Comparison of ENCODE assay signal across 8 cellular contexts in the genomic region with DNA sequence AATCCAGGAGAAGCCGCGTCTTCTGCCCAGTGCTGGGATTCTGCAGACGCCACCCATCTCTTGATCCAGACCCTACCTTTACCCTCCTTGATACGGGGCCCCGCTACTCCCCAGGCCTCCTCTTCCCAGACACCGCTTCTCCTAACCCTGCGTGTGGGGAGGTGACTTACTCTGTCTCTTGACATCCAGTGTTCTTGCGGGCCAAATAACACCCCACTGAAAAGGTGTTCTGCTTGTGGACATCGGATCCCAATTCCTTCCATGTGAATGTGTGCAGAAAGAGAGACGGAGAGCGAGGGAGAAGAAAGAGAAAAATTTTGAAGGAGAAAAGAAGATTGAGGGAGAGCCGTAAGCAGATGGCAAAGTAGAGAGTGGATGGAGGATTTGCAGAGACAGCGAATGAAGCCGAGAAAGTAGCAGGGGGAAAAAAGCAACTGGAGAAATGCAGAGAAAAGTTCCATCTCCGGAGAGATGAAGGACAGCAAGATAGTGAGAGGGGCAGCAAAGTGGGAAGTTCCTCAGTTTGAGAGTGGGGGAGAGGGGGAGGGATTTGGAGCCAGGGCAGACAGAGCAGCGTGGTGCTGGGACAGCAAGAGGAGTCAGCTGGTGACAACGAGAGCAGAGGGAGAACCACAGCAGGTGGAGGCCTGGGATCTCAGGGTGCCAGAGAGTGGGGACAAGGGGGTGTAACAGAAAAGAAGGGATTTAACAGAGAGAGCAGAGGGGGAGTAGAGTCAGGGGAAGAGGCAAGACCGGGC. TPM values are rescaled to one million over a fixed set of nuclear protein-coding genes. Genes with fewer than 3 reads are reported as not detected.
DNase-seq lines count a peak whose midpoint lies in the region; ATAC-seq and TF ChIP-seq lines count a peak whose summit lies in the region.

No MANE protein-coding gene starts in this region.

- H3K4me3 ChIP-seq in Caco-2 (ENCODE audit: low read depth, low read length) (peak overlapping the region; percentile 89), HEK293 (ENCODE audit: low read depth, low read length) (peak overlapping the region; percentile 100), right cardiac atrium (ENCODE audit: low read length) (peak overlapping the region; percentile 93), skeletal muscle satellite cell (ENCODE audit: low read length) (peak overlapping the region; percentile 91)

- H3K9ac ChIP-seq in skeletal muscle satellite cell (ENCODE audit: low read depth, low read length): peak overlapping the region; percentile 95

- H3K27me3 Mint-ChIP-seq in Caco-2 (ENCODE audit: insufficient read depth, unreplicated experiment): no peaks in the 10 kb centered on the region
- no peaks in the 10 kb centered on the region for H3K27me3 Mint-ChIP-seq in WTC11 (ENCODE audit: low read depth)

- H3K4me2 ChIP-seq in skeletal muscle satellite cell (ENCODE audit: low read length): peak overlapping the region; percentile 90

- H3K27me3 ChIP-seq in Caco-2 (replicated peaks; ENCODE audit: control insufficient read depth, insufficient read depth, low read length) (no peaks in the 10 kb centered on the region), right cardiac atrium (ENCODE audit: control insufficient read depth, insufficient read depth) (no peaks in the 10 kb centered on the region), skeletal muscle satellite cell (ENCODE audit: control insufficient read depth, insufficient read depth, low read length) (no peaks in the 10 kb centered on the region)

- H3K4me3 Mint-ChIP-seq in Caco-2 (ENCODE audit: unreplicated experiment) (peak overlapping the region; percentile 89), WTC11 (peak overlapping the region; percentile 89)

- H3K9me3 Mint-ChIP-seq in Caco-2 (ENCODE audit: unreplicated experiment): peaks cover 34% of the 10 kb centered on the region
- H3K9me3 Mint-ChIP-seq in WTC11: peaks cover 9% of the 10 kb centered on the region

- H3K4me1 Mint-ChIP-seq in Caco-2 (ENCODE audit: low read depth, unreplicated experiment) (peaks cover 8% of the 10 kb centered on the region), WTC11 (peaks cover 16% of the 10 kb centered on the region)

- no TSS peak for BruUV-seq in Caco-2 (replicated peaks; lab: Mats Ljungman, UMichigan)

- H3K4me1 ChIP-seq in Caco-2 (no peaks in the 10 kb centered on the region), HEK293 (ENCODE audit: control insufficient read depth, insufficient read depth, low read length) (0 out of 2 replicates have a peak, but pooled peaks cover 3% of the 10 kb centered on the region), right cardiac atrium (ENCODE audit: control insufficient read depth, insufficient read depth, low read length) (peaks cover 3% of the 10 kb centered on the region), skeletal muscle satellite cell (ENCODE audit: control insufficient read depth, insufficient read depth, low read length) (peaks cover 5% of the 10 kb centered on the region)

- H3K36me3 ChIP-seq in Caco-2 (ENCODE audit: control insufficient read depth, insufficient read depth, low read length) (peaks cover 10% of the 10 kb centered on the region), HEK293 (ENCODE audit: control insufficient read depth in 2 of 2, insufficient read depth in 1 of 2, low read length in 2 of 2) (peaks cover 28 to 39% of the 10 kb centered on the region in 2 experiments), skeletal muscle satellite cell (ENCODE audit: insufficient read depth, low read length) (peaks cover 34% of the 10 kb centered on the region)

- H3K36me3 Mint-ChIP-seq in Caco-2 (ENCODE audit: insufficient read depth, unreplicated experiment) (peaks cover 82% of the 10 kb centered on the region), WTC11 (peaks cover 40% of the 10 kb centered on the region)

- H3K27ac Mint-ChIP-seq in Caco-2 (ENCODE audit: unreplicated experiment): peak overlapping the region; percentile 89
- peak overlapping the region; percentile 63; the same call in 1 of the 2 replicates for H3K27ac Mint-ChIP-seq in WTC11

- WGBS in right cardiac atrium: 10% methylated on average over 18 of the region's 18 CpGs

- intact Hi-C loops in Caco-2 (cut with micrococcal nuclease; ENCODE audit: unreplicated experiment): no loop called here
- intact Hi-C loops in right cardiac atrium (cut with DNase I): no loop called here

- TF ChIP-seq CTCF in Caco-2 (IDR thresholded peaks at IDR 0.05; ENCODE audit: insufficient read depth in 1 of 2, low read depth in 1 of 2, low read length in 1 of 2, severe bottlenecking in 1 of 2, unreplicated experiment in 1 of 2) (no peak), HEK293 (tag by site-specific recombination; IDR thresholded peaks at IDR 0.05) (no peak), WTC11 (IDR thresholded peaks at IDR 0.05) (no peak)

- POLR2A ChIA-PET in Caco-2 (lab: Charles Lee): no interaction called here
- POLR2A ChIA-PET in HEK293 (lab: Yijun Ruan, JAX): interaction anchor here (1.0 kb wide), 1 partner anchor 10 kb away, joined by 3 read pairs; no protein-coding TSS in a partner anchor
- POLR2A ChIA-PET in WTC11 (lab: Charles Lee): no interaction called here

- DNase-seq in Caco-2: no peak
- DNase-seq in WTC11 (ENCODE audit: low spot score): no peak
- DNase-seq in right cardiac atrium: no peak
- DNase-seq in NCI-H774 (lab: John Stamatoyannopoulos, UW): no peak
- DNase-seq in NK-92 treated with Interleukin-12 subunit alpha and Interleukin-12 subunit beta, amount 100 ng/mL, for 24 hours (lab: John Stamatoyannopoulos, UW): no peak
- DNase-seq in kidney glomerular epithelial cell (lab: John Stamatoyannopoulos, UW): no peak

- ATAC-seq in WTC11 (peak; percentile 9; the same call in 1 of the 2 replicates), right cardiac atrium (peak in 1 of 2 donors; percentile 13)

- H3K27ac ChIP-seq in HEK293 (ENCODE audit: extremely low read depth, low read depth, low read length) (peak overlapping the region; percentile 64; the same call in 1 of the 2 replicates), right cardiac atrium (ENCODE audit: low read length) (peak overlapping the region; percentile 94)

- peaks cover 26% of the 10 kb centered on the region for H3K9me3 ChIP-seq in Caco-2
- no peaks in the 10 kb centered on the region; the same call in 1 of the 2 replicates for H3K9me3 ChIP-seq in HEK293 (ENCODE audit: control insufficient read depth, insufficient read depth, low read depth, low read length)
- H3K9me3 ChIP-seq in right cardiac atrium (ENCODE audit: control insufficient read depth, low read length): no peaks in the 10 kb centered on the region
- H3K9me3 ChIP-seq in skeletal muscle satellite cell (replicated peaks; ENCODE audit: low read length): no peaks in the 10 kb centered on the region

- CTCF ChIA-PET in Caco-2 (lab: Charles Lee) (no interaction called here), HEK293 (lab: Yijun Ruan, JAX) (no interaction called here), WTC11 (lab: Charles Lee) (no interaction called here)

TF ChIP-seq in HEK293, 187 proteins besides CTCF, POLR2A, EP300 and RAD21:
- TF ChIP-seq ZNF112 (tag by site-specific recombination; IDR thresholded peaks at IDR 0.05) (no peak), ZNF394 (tag by site-specific recombination; IDR thresholded peaks at IDR 0.05; ENCODE audit: borderline replicate concordance) (peak; percentile 64; the same call in 1 of the 2 replicates), PRDM1 (tag by site-specific recombination; IDR thresholded peaks at IDR 0.05) (peak; percentile 74)
TF ChIP-seq in HEK293: peak in this region for 2.

TF ChIP-seq in WTC11, 78 proteins besides CTCF, POLR2A, EP300 and RAD21 (continues in another document):
- TF ChIP-seq, protein P1, sequence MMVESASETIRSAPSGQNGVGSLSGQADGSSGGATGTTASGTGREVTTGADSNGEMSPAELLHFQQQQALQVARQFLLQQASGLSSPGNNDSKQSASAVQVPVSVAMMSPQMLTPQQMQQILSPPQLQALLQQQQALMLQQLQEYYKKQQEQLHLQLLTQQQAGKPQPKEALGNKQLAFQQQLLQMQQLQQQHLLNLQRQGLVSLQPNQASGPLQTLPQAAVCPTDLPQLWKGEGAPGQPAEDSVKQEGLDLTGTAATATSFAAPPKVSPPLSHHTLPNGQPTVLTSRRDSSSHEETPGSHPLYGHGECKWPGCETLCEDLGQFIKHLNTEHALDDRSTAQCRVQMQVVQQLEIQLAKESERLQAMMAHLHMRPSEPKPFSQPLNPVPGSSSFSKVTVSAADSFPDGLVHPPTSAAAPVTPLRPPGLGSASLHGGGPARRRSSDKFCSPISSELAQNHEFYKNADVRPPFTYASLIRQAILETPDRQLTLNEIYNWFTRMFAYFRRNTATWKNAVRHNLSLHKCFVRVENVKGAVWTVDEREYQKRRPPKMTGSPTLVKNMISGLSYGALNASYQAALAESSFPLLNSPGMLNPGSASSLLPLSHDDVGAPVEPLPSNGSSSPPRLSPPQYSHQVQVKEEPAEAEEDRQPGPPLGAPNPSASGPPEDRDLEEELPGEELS (CRISPR knock-in tag; IDR thresholded peaks at IDR 0.05): no peak
- TF ChIP-seq, protein P2, sequence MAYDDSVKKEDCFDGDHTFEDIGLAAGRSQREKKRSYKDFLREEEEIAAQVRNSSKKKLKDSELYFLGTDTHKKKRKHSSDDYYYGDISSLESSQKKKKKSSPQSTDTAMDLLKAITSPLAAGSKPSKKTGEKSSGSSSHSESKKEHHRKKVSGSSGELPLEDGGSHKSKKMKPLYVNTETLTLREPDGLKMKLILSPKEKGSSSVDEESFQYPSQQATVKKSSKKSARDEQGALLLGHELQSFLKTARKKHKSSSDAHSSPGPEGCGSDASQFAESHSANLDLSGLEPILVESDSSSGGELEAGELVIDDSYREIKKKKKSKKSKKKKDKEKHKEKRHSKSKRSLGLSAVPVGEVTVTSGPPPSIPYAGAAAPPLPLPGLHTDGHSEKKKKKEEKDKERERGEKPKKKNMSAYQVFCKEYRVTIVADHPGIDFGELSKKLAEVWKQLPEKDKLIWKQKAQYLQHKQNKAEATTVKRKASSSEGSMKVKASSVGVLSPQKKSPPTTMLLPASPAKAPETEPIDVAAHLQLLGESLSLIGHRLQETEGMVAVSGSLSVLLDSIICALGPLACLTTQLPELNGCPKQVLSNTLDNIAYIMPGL (CRISPR knock-in tag; IDR thresholded peaks at IDR 0.05): no peak
- no peak for TF ChIP-seq RORB (CRISPR knock-in tag; IDR thresholded peaks at IDR 0.05)

RNA-seq across cellular contexts. Expression of a gene that starts 0.8 kb away (rescaled TPM):
- total RNA-seq in Caco-2 (2022) (16.9 and 17.7 TPM in 2 replicates), WTC11 (2021) (26.4 to 36.0 TPM (median 31.3 TPM) in 3 replicates), right cardiac atrium (10 to 100 TPM; 17.3 to 21.8 (median 18.5) TPM)
- 13.4 TPM for polyA plus RNA-seq in right cardiac atrium
- 7.9 and 10.9 TPM in 2 replicates for total RNA-seq in skeletal muscle satellite cell (2012; rRNA removed)

RNA-seq across cellular contexts. Expression of a gene that starts 28.4 kb away (rescaled TPM):
- total RNA-seq in Caco-2 (2022): 12.1 and 12.9 TPM in 2 replicates
- total RNA-seq in WTC11 (2021): 30.4 to 32.9 TPM (median 31.4 TPM) in 3 replicates
- 10 to 100 TPM; 11.5 to 14.9 (median 12.4) TPM for total RNA-seq in right cardiac atrium
- 3.8 TPM for polyA plus RNA-seq in right cardiac atrium
- 4.6 and 6.1 TPM in 2 replicates for total RNA-seq in skeletal muscle satellite cell (2012; rRNA removed)

RNA-seq across cellular contexts. Expression of a gene that starts 38.3 kb away (rescaled TPM):
- total RNA-seq in Caco-2 (2022) (0.41 TPM in 1 of 2 replicates, not detected in the other), WTC11 (2021) (4.4 to 8.5 TPM (median 6.6 TPM) in 3 replicates), right cardiac atrium (1 to 10 TPM; 1.4 to 3.4 (median 3.3) TPM)
- 2.8 TPM for polyA plus RNA-seq in right cardiac atrium
- total RNA-seq in skeletal muscle satellite cell (2012; rRNA removed): 1.5 and 2.2 TPM in 2 replicates
